Comparison of ENCODE assay signal across 9 cellular contexts in genomic region chr1:54153548-54154439, GRCh38. TPM values are rescaled to one million over a fixed set of nuclear protein-coding genes. Genes with fewer than 3 reads are reported as not detected.
DNase-seq lines count a peak whose midpoint lies in the region; ATAC-seq, FAIRE-seq and TF ChIP-seq lines count a peak whose summit lies in the region.
"Had no signal": no experiment of that assay in that cellular context is flagged by ENCODE, and none has a peak within 500 bp of the region (broad histone marks: within the 10 kb centered on the region; RNA-seq: fewer than 3 reads in every experiment).

No MANE protein-coding gene starts in this region.

- no peaks in the 10 kb centered on the region for H3K27me3 Mint-ChIP-seq in stimulated activated naive CD8-positive, alpha-beta T cell treated with anti-CD3 and anti-CD28 coated beads, Interleukin-15, amount 100 ng/mL, for 72 hours

- no peak for ATAC-seq in GM21381 (IDR thresholded peaks at IDR 0.05; ENCODE audit: unreplicated experiment)
- no peak for ATAC-seq in stimulated activated naive CD8-positive, alpha-beta T cell treated with anti-CD3 and anti-CD28 coated beads, Interleukin-15, amount 100 ng/mL, for 72 hours

- H3K4me3 ChIP-seq in NT2/D1 (ENCODE audit: insufficient read length, low read depth) (no peak overlapping the region), foreskin fibroblast (ENCODE audit: low read depth in 1 of 2, low read length in 2 of 2) (no peak overlapping the region), retinal pigment epithelial cell (ENCODE audit: low read length) (no peak overlapping the region)
- H3K4me3 ChIP-seq: SJSA1 had no signal

- peak overlapping the region; percentile 7 for H3K9ac ChIP-seq in NT2/D1 (ENCODE audit: insufficient read length, low read depth)

- peaks cover 9% of the 10 kb centered on the region for H3K4me1 ChIP-seq in NT2/D1 (ENCODE audit: insufficient read depth, insufficient read length)
- H3K4me1 ChIP-seq: SJSA1 had no signal

- H3K27me3 ChIP-seq in NT2/D1 (ENCODE audit: insufficient read depth, insufficient read length): no peaks in the 10 kb centered on the region
- H3K27me3 ChIP-seq: SJSA1 had no signal

- H3K27ac Mint-ChIP-seq in stimulated activated naive CD8-positive, alpha-beta T cell treated with anti-CD3 and anti-CD28 coated beads, Interleukin-15, amount 100 ng/mL, for 72 hours: no peak overlapping the region

- H3K9me3 Mint-ChIP-seq in stimulated activated naive CD8-positive, alpha-beta T cell treated with anti-CD3 and anti-CD28 coated beads, Interleukin-15, amount 100 ng/mL, for 72 hours: no peaks in the 10 kb centered on the region

- H3K4me3 Mint-ChIP-seq in stimulated activated naive CD8-positive, alpha-beta T cell treated with anti-CD3 and anti-CD28 coated beads, Interleukin-15, amount 100 ng/mL, for 72 hours: no peak overlapping the region

- H3K9me3 ChIP-seq in NT2/D1 (ENCODE audit: insufficient read depth, low read length): no peaks in the 10 kb centered on the region
- H3K9me3 ChIP-seq: SJSA1 had no signal

- FAIRE-seq in H54 (lab: Jason Lieb, UNC): no peak

- no peak for TF ChIP-seq POLR2A in H54 (IDR thresholded peaks at IDR 0.05; ENCODE audit: low read depth, low read length)

- DNase-seq in H54 (ENCODE audit: insufficient read length, low spot score) (peak; percentile 49), NT2/D1 (ENCODE audit: low read depth, low spot score) (peak; percentile 52), foreskin fibroblast (peak; percentile 73 to 85), retinal pigment epithelial cell (ENCODE audit: low read depth) (peak; percentile 71), 8988T (no peak), dermis blood vessel endothelial cell (no peak)
- no peak for DNase-seq in stimulated activated naive CD8-positive, alpha-beta T cell treated with anti-CD3 and anti-CD28 coated beads, Interleukin-15, amount 100 ng/mL, for 72 hours

- H3K4me1 Mint-ChIP-seq in stimulated activated naive CD8-positive, alpha-beta T cell treated with anti-CD3 and anti-CD28 coated beads, Interleukin-15, amount 100 ng/mL, for 72 hours: no peaks in the 10 kb centered on the region

- no peaks in the 10 kb centered on the region for H3K36me3 ChIP-seq in NT2/D1 (ENCODE audit: insufficient read depth, insufficient read length, low read length)
- H3K36me3 ChIP-seq: SJSA1 had no signal

- TF ChIP-seq CTCF in foreskin fibroblast (IDR thresholded peaks at IDR 0.05; ENCODE audit: low read depth, low read length): no peak
- TF ChIP-seq CTCF in retinal pigment epithelial cell (conservative IDR thresholded peaks at IDR 0.05; ENCODE audit: low read depth, low read length): no peak

RNA-seq across cellular contexts. Expression of gene CDCP2, which starts 1.0 kb away (rescaled TPM):
- total RNA-seq in dermis blood vessel endothelial cell: 0.09 and 0.17 TPM in 2 replicates
- total RNA-seq: SJSA1 had no signal

RNA-seq across cellular contexts. Expression of gene CYB5RL, which starts 46.0 kb away (rescaled TPM):
- total RNA-seq in dermis blood vessel endothelial cell: 4.8 and 5.8 TPM in 2 replicates

RNA-seq across cellular contexts. Expression of gene MRPL37, which starts 46.2 kb away (rescaled TPM):
- 47.5 and 61.2 TPM in 2 replicates for total RNA-seq in dermis blood vessel endothelial cell

Comparison
In these comparisons a context has a peak if more than half of its experiments do, and no peak if none do; other contexts are left out.
1. DNase-seq: peak in H54 (single experiment), NT2/D1 (single experiment), foreskin fibroblast (2 of 2) and retinal pigment epithelial cell (single experiment); none in 8988T (single experiment), dermis blood vessel endothelial cell (single experiment) and stimulated activated naive CD8-positive, alpha-beta T cell treated with anti-CD3 and anti-CD28 coated beads, Interleukin-15, amount 100 ng/mL, for 72 hours (0 of 2).